Comparison of ENCODE assay signal across 23 cellular contexts in the genomic region with DNA sequence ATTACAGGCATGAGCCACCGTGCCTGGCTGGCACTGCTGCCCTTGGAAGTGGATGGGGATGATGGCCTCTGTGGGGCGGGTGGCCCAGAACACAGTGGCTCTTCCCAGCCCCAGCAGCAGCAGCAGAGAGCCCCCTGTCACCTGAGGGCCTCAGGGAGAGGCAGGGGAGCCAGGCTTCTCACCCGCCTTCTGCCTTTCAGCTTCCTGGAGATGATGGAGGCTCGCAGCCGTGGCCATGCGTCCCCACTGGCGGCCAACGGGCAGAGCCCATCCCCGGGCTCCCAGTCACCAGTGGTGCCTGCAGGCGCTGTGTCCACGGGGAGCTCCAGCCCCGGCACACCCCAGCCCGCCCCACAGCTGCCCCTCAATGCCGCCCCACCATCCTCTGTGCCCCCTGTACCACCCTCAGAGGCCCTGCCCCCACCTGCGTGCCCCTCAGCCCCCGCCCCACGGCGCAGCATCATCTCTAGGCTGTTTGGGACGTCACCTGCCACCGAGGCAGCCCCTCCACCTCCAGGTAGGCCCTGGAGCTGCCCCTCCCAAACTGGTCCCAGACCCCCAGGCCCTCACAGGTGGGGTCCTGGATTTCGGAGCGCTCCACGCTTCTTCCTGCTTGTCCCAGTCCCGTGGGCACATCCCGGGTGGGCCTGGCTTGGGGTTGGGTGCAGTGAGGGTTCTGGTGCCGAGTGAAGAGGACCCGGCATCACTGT.
"Had no signal": no experiment of that assay in that cellular context is flagged by ENCODE, and none has a peak within 500 bp of the region (broad histone marks: within the 10 kb centered on the region; RNA-seq: fewer than 3 reads in every experiment).

No MANE protein-coding gene starts in this region.

- DNase-seq: activated B cell treated with CpG ODN at 0.5 μM for 24 hours; activated CD4-positive, alpha-beta memory T cell treated with anti-CD3 and anti-CD28 coated beads for 36 hours; activated CD4-positive, alpha-beta T cell treated with anti-CD3 and anti-CD28 coated beads for 1 hour; activated CD4-positive, alpha-beta T cell treated with anti-CD3 and anti-CD28 coated beads, Interleukin-2, amount 10 ng/mL, durations not matched to agents 24 days and 14 days; activated CD8-positive, alpha-beta memory T cell treated with anti-CD3 and anti-CD28 coated beads for 24 hours; activated gamma-delta T cell; activated naive CD4-positive, alpha-beta T cell treated with anti-CD3 and anti-CD28 coated beads, Interleukin-2, amount 10 ng/mL, durations not matched to agents 7 days and 5 days; activated naive CD8-positive, alpha-beta T cell treated with anti-CD3 and anti-CD28 coated beads for 36 hours; activated T-cell treated with anti-CD3 and anti-CD28 coated beads, Interleukin-2, amount 50 U/mL, for 48 hours; central memory CD4-positive, alpha-beta T cell; KG1; NCI-H1048; NCI-H146; NCI-H187 treated with DMSO at 0.1 percent for 48 hours; NCI-H2081 treated with DMSO at 0.1 percent for 48 hours; NCI-H446; NCI-H524; PC-3; T-cell; T-helper 2 cell; T1000 had no signal

- H3K4me3 ChIP-seq: SK-N-MC had no signal

- ATAC-seq: activated T-helper 17 cell treated with anti-CD3 and anti-CD28 coated beads, Interleukin-2, amount 50 U/mL, for 72 hours; PC-3; T-cell had no signal

- H3K27ac ChIP-seq: SK-N-MC had no signal
